Comparison of ENCODE assay signal across 1 cellular context in genomic region chr5:139076117-139076516, GRCh38.
A peak's percentile ranks its signal among the peaks of the same experiment; 100 is the strongest.
TF ChIP-seq lines count a peak whose summit lies in the region.

No MANE protein-coding gene starts in this region.

TF ChIP-seq in K562, 482 proteins besides CTCF, POLR2A, EP300 and RAD21 (continued from another document):
- TF ChIP-seq SFPQ (IDR thresholded peaks at IDR 0.05; ENCODE audit: low read depth, low read length) (no peak), UBTF (IDR thresholded peaks at IDR 0.05; ENCODE audit: borderline replicate concordance in 1 of 2, low read depth in 2 of 2, low read length in 2 of 2) (no peak), PBX2 (CRISPR knock-in tag; IDR thresholded peaks at IDR 0.05; ENCODE audit: low read depth) (no peak), PBX2 (tag; conservative IDR thresholded peaks at IDR 0.05; ENCODE audit: low read depth) (peak; percentile 78), MEIS2 (IDR thresholded peaks at IDR 0.05; ENCODE audit: partially characterized antibody) (peak; percentile 77)
